8 cellular contexts compared by ENCODE assay signal in the genomic region with DNA sequence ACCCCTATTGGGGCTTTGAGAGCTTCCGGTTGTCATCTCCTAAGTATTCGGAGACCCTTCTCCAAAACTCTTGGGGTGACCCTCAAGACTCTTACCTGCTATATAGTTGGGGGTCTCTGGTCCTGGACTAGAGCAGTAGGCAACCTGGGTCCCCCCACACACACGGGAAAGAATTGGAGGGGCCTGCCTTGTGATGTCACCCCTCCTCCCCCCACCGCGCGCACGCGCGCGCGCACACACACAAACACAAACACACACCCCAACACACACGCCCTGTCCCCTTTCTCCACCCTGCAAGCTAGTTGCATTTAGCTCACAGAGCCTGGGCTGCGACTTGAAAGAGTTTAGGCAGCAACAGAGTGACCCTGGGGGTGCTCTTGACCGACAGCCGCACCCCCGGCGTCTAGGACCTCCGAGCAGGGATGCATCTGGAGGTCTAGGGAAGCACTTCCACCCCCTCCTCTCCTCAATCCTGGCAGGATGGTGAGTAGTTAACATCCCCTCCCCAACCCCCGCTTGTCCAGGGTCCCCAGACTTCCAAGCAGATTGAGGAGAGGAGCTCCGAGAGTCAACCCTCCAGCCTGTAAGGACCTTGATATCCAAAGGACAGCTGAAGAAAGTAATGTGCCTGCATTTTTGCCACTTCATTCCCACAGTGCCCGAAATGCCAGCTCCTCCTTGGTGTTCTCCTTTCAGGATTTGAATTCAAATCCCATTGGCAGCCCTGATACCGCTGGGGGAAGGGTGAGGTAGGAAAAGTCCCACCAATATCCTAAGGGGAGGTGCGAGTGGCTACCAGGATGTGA. TPM values are rescaled to one million over a fixed set of nuclear protein-coding genes. Genes with fewer than 3 reads are reported as not detected.
DNase-seq lines count a peak whose midpoint lies in the region; ATAC-seq and TF ChIP-seq lines count a peak whose summit lies in the region.

No MANE protein-coding gene starts in this region.

- TF ChIP-seq POLR2A in right lobe of liver (IDR thresholded peaks at IDR 0.05): peak; percentile 38

- intact Hi-C loops in right lobe of liver (cut with DNase I): loop anchor here in 1 of 2 donors (10.0 kb wide), 1 partner anchor 104 kb away; a partner anchor contains a TSS

- peak; percentile 4 to 28 (median 16) for ATAC-seq in right lobe of liver
- ATAC-seq in GM19395 (IDR thresholded peaks at IDR 0.05; ENCODE audit: unreplicated experiment): no peak

- peak overlapping the region; percentile 91 to 94 for H3K9ac ChIP-seq in duodenal mucosa (ENCODE audit: low read depth in 1 of 2, low read length in 2 of 2)

- TF ChIP-seq CTCF in right lobe of liver (IDR thresholded peaks at IDR 0.05): no peak

- H3K27ac ChIP-seq in duodenal mucosa (ENCODE audit: low read depth, low read length) (peak overlapping the region; percentile 93), right lobe of liver (peak overlapping the region; percentile 56 to 89 (median 88))

- H3K4me3 ChIP-seq in duodenal mucosa (ENCODE audit: low read depth in 1 of 2, low read length in 2 of 2): peak overlapping the region; percentile 95 to 98
- H3K4me3 ChIP-seq in right lobe of liver: peak overlapping the region; percentile 79 to 95 (median 89)

- peaks cover 20 to 35% of the 10 kb centered on the region in 2 donors for H3K4me1 ChIP-seq in duodenal mucosa (ENCODE audit: control insufficient read depth in 1 of 2, insufficient read depth in 2 of 2, low read length in 2 of 2)
- H3K4me1 ChIP-seq in right lobe of liver: peaks cover 0 to 20% (median 2%) of the 10 kb centered on the region in 4 donors

- no peaks in the 10 kb centered on the region for H3K9me3 ChIP-seq in duodenal mucosa (ENCODE audit: control insufficient read depth in 1 of 2, low read length in 2 of 2)
- H3K9me3 ChIP-seq in right lobe of liver: no peaks in the 10 kb centered on the region

- H3K36me3 ChIP-seq in duodenal mucosa (ENCODE audit: control insufficient read depth in 1 of 2, insufficient read depth in 2 of 2, low read length in 2 of 2) (peaks cover 3 to 7% of the 10 kb centered on the region in 2 donors), right lobe of liver (no peaks in the 10 kb centered on the region)

- WGBS in right lobe of liver (ENCODE audit: insufficient coverage, low coverage, low lambda C conversion rate, missing lambda C conversion rate): 12% methylated on average over 12 of the region's 23 CpGs

- H3K27me3 ChIP-seq in duodenal mucosa (ENCODE audit: control insufficient read depth in 1 of 2, insufficient read depth in 2 of 2, low read length in 2 of 2) (no peaks in the 10 kb centered on the region), right lobe of liver (no peaks in the 10 kb centered on the region)

- DNase-seq in GM03348 (ENCODE audit: low spot score) (peak; percentile 84), NCI-H128 (lab: John Stamatoyannopoulos, UW; ENCODE audit: unreplicated experiment) (peak; percentile 51), right lobe of liver (peak; percentile 58 to 69 (median 61)), NCI-H2107 treated with DMSO at 0.1 percent for 48 hours (lab: John Stamatoyannopoulos, UW; ENCODE audit: unreplicated experiment) (no peak)
- peak; percentile 44 for DNase-seq in activated CD4-positive, alpha-beta T cell treated with anti-CD3 and anti-CD28 coated beads, Interleukin-2, amount 50 U/mL, for 1 hour
- peak; percentile 39 to 56 for DNase-seq in stimulated activated CD4-positive, alpha-beta T cell treated with anti-CD3 and anti-CD28 coated beads, Interleukin-4, amount 100 ng/mL, for 4 hours

RNA-seq across cellular contexts. Expression of a gene that starts 1.4 kb away (rescaled TPM):
- 10 to 100 TPM; 11.8 to 17.2 (median 13.1) TPM for total RNA-seq in right lobe of liver

RNA-seq across cellular contexts. Expression of a gene that starts 11.9 kb away (rescaled TPM):
- total RNA-seq in right lobe of liver: 1 to 10 TPM; 1.3 to 5.0 (median 1.9) TPM

RNA-seq across cellular contexts. Expression of a gene that starts 13.0 kb away (rescaled TPM):
- 10 to 100 TPM; 20.2 to 35.4 (median 24.9) TPM for total RNA-seq in right lobe of liver

RNA-seq across cellular contexts. Expression of a gene that starts 13.3 kb away (rescaled TPM):
- 10 to 100 TPM; 11.3 to 22.3 (median 17.0) TPM for total RNA-seq in right lobe of liver
